1 cellular context compared by ENCODE assay signal in the genomic region with DNA sequence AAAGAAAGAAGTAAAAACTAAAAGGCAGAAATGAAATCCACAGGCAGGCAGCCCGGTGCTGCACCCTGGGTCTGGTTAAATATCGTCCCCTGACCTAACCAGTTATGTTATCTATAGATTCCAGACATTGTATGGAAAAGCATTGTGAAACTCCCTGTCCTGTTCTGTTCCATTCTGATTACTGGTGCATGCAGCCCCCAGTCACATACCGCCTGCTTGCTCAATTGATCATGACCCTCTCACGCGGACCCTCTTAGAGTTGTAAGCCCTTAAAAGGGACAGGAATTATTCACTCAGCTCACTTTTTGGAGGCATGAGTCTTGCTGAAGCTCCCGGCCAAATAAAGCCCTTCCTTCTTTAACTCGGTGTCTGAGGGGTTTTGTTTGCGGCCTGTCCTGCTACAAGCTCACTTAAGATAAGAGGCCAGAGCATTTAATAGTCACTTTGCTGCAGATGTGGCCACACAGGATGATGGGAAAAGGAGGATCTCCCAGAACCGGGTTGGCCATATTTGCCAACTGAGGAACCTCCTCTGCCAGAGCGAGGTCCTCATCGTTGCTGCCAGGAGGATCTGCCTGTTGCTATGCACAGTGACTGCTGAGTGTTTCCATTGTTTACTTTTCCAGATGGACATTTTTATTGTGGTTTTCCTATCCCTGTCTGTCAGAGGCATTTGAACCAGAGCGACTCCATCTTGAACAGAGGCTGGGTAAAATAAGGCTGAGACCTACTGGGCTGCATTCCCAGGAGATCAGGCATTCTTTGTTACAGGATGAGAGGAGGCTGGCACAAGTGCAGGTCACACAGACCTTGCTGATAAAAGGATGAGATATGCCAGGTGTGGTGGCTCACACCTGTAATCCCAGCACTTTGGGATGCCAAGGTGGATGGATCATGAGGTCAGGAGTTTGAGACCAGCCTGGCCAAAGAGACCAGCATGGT.
TF ChIP-seq lines count a peak whose summit lies in the region.

No MANE protein-coding gene starts in this region.

TF ChIP-seq in K562, 482 proteins besides CTCF, POLR2A, EP300 and RAD21 (continued from another document and continues in another):
- TF ChIP-seq, protein P1, sequence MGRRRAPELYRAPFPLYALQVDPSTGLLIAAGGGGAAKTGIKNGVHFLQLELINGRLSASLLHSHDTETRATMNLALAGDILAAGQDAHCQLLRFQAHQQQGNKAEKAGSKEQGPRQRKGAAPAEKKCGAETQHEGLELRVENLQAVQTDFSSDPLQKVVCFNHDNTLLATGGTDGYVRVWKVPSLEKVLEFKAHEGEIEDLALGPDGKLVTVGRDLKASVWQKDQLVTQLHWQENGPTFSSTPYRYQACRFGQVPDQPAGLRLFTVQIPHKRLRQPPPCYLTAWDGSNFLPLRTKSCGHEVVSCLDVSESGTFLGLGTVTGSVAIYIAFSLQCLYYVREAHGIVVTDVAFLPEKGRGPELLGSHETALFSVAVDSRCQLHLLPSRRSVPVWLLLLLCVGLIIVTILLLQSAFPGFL (CRISPR knock-in tag; IDR thresholded peaks at IDR 0.05), result 0 out of 2 replicates have a peak, but pooled peaks have one; percentile 87
- TF ChIP-seq NR2C2 (CRISPR knock-in tag; IDR thresholded peaks at IDR 0.05) (no peak), NR2C2 (tag; IDR thresholded peaks at IDR 0.05) (peak; percentile 43; the same call in 1 of the 2 replicates), ZNF668 (CRISPR knock-in tag; IDR thresholded peaks at IDR 0.05) (peak; percentile 99), NBN (IDR thresholded peaks at IDR 0.05; ENCODE audit: low read depth) (no peak; the same call in 1 of the 2 replicates), LARP7 (IDR thresholded peaks at IDR 0.05) (no peak), U2AF2 (optimal IDR thresholded peaks at IDR 0.05; ENCODE audit: low read depth, low read length) (no peak), POLR3G (IDR thresholded peaks at IDR 0.05; ENCODE audit: extremely low read depth, insufficient read length, insufficient replicate concordance) (no peak), ZNF696 (CRISPR knock-in tag; conservative IDR thresholded peaks at IDR 0.05) (peak; percentile 87), ZNF41 (CRISPR knock-in tag; conservative IDR thresholded peaks at IDR 0.05) (peak; percentile 95), ZNF830 (CRISPR knock-in tag; IDR thresholded peaks at IDR 0.05) (no peak; the same call in 1 of the 2 replicates), ELF4 (CRISPR knock-in tag; IDR thresholded peaks at IDR 0.05) (peak; percentile 96), SAFB (IDR thresholded peaks at IDR 0.05; ENCODE audit: borderline replicate concordance, low read depth, low read length) (no peak)
- TF ChIP-seq, protein P2, sequence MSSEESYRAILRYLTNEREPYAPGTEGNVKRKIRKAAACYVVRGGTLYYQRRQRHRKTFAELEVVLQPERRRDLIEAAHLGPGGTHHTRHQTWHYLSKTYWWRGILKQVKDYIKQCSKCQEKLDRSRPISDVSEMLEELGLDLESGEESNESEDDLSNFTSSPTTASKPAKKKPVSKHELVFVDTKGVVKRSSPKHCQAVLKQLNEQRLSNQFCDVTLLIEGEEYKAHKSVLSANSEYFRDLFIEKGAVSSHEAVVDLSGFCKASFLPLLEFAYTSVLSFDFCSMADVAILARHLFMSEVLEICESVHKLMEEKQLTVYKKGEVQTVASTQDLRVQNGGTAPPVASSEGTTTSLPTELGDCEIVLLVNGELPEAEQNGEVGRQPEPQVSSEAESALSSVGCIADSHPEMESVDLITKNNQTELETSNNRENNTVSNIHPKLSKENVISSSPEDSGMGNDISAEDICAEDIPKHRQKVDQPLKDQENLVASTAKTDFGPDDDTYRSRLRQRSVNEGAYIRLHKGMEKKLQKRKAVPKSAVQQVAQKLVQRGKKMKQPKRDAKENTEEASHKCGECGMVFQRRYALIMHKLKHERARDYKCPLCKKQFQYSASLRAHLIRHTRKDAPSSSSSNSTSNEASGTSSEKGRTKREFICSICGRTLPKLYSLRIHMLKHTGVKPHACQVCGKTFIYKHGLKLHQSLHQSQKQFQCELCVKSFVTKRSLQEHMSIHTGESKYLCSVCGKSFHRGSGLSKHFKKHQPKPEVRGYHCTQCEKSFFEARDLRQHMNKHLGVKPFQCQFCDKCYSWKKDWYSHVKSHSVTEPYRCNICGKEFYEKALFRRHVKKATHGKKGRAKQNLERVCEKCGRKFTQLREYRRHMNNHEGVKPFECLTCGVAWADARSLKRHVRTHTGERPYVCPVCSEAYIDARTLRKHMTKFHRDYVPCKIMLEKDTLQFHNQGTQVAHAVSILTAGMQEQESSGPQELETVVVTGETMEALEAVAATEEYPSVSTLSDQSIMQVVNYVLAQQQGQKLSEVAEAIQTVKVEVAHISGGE (CRISPR knock-in tag; IDR thresholded peaks at IDR 0.05), result peak in 1 of 3 experiments; percentile 78; a peak in 2 of 6 replicates
- TF ChIP-seq, protein P3, sequence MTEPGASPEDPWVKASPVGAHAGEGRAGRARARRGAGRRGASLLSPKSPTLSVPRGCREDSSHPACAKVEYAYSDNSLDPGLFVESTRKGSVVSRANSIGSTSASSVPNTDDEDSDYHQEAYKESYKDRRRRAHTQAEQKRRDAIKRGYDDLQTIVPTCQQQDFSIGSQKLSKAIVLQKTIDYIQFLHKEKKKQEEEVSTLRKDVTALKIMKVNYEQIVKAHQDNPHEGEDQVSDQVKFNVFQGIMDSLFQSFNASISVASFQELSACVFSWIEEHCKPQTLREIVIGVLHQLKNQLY (CRISPR knock-in tag; conservative IDR thresholded peaks at IDR 0.05), result no peak
- TF ChIP-seq, protein P4, sequence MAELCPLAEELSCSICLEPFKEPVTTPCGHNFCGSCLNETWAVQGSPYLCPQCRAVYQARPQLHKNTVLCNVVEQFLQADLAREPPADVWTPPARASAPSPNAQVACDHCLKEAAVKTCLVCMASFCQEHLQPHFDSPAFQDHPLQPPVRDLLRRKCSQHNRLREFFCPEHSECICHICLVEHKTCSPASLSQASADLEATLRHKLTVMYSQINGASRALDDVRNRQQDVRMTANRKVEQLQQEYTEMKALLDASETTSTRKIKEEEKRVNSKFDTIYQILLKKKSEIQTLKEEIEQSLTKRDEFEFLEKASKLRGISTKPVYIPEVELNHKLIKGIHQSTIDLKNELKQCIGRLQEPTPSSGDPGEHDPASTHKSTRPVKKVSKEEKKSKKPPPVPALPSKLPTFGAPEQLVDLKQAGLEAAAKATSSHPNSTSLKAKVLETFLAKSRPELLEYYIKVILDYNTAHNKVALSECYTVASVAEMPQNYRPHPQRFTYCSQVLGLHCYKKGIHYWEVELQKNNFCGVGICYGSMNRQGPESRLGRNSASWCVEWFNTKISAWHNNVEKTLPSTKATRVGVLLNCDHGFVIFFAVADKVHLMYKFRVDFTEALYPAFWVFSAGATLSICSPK (IDR thresholded peaks at IDR 0.05; ENCODE audit: borderline replicate concordance), result no peak
- TF ChIP-seq, protein P5, sequence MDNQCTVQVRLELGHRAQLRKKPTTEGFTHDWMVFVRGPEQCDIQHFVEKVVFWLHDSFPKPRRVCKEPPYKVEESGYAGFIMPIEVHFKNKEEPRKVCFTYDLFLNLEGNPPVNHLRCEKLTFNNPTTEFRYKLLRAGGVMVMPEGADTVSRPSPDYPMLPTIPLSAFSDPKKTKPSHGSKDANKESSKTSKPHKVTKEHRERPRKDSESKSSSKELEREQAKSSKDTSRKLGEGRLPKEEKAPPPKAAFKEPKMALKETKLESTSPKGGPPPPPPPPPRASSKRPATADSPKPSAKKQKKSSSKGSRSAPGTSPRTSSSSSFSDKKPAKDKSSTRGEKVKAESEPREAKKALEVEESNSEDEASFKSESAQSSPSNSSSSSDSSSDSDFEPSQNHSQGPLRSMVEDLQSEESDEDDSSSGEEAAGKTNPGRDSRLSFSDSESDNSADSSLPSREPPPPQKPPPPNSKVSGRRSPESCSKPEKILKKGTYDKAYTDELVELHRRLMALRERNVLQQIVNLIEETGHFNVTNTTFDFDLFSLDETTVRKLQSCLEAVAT (IDR thresholded peaks at IDR 0.05), result no peak
- TF ChIP-seq, protein P6, sequence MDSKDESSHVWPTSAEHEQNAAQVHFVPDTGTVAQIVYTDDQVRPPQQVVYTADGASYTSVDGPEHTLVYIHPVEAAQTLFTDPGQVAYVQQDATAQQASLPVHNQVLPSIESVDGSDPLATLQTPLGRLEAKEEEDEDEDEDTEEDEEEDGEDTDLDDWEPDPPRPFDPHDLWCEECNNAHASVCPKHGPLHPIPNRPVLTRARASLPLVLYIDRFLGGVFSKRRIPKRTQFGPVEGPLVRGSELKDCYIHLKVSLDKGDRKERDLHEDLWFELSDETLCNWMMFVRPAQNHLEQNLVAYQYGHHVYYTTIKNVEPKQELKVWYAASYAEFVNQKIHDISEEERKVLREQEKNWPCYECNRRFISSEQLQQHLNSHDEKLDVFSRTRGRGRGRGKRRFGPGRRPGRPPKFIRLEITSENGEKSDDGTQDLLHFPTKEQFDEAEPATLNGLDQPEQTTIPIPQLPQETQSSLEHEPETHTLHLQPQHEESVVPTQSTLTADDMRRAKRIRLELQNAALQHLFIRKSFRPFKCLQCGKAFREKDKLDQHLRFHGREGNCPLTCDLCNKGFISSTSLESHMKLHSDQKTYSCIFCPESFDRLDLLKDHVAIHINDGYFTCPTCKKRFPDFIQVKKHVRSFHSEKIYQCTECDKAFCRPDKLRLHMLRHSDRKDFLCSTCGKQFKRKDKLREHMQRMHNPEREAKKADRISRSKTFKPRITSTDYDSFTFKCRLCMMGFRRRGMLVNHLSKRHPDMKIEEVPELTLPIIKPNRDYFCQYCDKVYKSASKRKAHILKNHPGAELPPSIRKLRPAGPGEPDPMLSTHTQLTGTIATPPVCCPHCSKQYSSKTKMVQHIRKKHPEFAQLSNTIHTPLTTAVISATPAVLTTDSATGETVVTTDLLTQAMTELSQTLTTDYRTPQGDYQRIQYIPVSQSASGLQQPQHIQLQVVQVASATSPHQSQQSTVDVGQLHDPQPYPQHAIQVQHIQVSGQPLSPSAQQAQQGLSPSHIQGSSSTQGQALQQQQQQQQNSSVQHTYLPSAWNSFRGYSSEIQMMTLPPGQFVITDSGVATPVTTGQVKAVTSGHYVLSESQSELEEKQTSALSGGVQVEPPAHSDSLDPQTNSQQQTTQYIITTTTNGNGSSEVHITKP (IDR thresholded peaks at IDR 0.05; ENCODE audit: partially characterized antibody), result no peak
- TF ChIP-seq, protein P7, sequence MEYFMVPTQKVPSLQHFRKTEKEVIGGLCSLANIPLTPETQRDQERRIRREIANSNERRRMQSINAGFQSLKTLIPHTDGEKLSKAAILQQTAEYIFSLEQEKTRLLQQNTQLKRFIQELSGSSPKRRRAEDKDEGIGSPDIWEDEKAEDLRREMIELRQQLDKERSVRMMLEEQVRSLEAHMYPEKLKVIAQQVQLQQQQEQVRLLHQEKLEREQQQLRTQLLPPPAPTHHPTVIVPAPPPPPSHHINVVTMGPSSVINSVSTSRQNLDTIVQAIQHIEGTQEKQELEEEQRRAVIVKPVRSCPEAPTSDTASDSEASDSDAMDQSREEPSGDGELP (CRISPR knock-in tag; IDR thresholded peaks at IDR 0.05; ENCODE audit: borderline replicate concordance), result peak; percentile 42; the same call in 1 of the 2 replicates
- TF ChIP-seq, protein P8, sequence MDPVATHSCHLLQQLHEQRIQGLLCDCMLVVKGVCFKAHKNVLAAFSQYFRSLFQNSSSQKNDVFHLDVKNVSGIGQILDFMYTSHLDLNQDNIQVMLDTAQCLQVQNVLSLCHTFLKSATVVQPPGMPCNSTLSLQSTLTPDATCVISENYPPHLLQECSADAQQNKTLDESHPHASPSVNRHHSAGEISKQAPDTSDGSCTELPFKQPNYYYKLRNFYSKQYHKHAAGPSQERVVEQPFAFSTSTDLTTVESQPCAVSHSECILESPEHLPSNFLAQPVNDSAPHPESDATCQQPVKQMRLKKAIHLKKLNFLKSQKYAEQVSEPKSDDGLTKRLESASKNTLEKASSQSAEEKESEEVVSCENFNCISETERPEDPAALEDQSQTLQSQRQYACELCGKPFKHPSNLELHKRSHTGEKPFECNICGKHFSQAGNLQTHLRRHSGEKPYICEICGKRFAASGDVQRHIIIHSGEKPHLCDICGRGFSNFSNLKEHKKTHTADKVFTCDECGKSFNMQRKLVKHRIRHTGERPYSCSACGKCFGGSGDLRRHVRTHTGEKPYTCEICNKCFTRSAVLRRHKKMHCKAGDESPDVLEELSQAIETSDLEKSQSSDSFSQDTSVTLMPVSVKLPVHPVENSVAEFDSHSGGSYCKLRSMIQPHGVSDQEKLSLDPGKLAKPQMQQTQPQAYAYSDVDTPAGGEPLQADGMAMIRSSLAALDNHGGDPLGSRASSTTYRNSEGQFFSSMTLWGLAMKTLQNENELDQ (CRISPR knock-in tag; IDR thresholded peaks at IDR 0.05; ENCODE audit: borderline replicate concordance), result no peak
- TF ChIP-seq, protein P9, sequence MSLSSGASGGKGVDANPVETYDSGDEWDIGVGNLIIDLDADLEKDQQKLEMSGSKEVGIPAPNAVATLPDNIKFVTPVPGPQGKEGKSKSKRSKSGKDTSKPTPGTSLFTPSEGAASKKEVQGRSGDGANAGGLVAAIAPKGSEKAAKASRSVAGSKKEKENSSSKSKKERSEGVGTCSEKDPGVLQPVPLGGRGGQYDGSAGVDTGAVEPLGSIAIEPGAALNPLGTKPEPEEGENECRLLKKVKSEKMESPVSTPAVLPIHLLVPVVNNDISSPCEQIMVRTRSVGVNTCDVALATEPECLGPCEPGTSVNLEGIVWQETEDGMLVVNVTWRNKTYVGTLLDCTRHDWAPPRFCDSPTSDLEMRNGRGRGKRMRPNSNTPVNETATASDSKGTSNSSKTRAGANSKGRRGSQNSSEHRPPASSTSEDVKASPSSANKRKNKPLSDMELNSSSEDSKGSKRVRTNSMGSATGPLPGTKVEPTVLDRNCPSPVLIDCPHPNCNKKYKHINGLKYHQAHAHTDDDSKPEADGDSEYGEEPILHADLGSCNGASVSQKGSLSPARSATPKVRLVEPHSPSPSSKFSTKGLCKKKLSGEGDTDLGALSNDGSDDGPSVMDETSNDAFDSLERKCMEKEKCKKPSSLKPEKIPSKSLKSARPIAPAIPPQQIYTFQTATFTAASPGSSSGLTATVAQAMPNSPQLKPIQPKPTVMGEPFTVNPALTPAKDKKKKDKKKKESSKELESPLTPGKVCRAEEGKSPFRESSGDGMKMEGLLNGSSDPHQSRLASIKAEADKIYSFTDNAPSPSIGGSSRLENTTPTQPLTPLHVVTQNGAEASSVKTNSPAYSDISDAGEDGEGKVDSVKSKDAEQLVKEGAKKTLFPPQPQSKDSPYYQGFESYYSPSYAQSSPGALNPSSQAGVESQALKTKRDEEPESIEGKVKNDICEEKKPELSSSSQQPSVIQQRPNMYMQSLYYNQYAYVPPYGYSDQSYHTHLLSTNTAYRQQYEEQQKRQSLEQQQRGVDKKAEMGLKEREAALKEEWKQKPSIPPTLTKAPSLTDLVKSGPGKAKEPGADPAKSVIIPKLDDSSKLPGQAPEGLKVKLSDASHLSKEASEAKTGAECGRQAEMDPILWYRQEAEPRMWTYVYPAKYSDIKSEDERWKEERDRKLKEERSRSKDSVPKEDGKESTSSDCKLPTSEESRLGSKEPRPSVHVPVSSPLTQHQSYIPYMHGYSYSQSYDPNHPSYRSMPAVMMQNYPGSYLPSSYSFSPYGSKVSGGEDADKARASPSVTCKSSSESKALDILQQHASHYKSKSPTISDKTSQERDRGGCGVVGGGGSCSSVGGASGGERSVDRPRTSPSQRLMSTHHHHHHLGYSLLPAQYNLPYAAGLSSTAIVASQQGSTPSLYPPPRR (CRISPR knock-in tag; IDR thresholded peaks at IDR 0.05; ENCODE audit: borderline replicate concordance), result peak; percentile 91; the same call in 1 of the 2 replicates
- TF ChIP-seq, protein P10, sequence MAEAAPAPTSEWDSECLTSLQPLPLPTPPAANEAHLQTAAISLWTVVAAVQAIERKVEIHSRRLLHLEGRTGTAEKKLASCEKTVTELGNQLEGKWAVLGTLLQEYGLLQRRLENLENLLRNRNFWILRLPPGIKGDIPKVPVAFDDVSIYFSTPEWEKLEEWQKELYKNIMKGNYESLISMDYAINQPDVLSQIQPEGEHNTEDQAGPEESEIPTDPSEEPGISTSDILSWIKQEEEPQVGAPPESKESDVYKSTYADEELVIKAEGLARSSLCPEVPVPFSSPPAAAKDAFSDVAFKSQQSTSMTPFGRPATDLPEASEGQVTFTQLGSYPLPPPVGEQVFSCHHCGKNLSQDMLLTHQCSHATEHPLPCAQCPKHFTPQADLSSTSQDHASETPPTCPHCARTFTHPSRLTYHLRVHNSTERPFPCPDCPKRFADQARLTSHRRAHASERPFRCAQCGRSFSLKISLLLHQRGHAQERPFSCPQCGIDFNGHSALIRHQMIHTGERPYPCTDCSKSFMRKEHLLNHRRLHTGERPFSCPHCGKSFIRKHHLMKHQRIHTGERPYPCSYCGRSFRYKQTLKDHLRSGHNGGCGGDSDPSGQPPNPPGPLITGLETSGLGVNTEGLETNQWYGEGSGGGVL (CRISPR knock-in tag; IDR thresholded peaks at IDR 0.05), result peak; percentile 96
